1 cellular context compared by ENCODE assay signal in the genomic region with DNA sequence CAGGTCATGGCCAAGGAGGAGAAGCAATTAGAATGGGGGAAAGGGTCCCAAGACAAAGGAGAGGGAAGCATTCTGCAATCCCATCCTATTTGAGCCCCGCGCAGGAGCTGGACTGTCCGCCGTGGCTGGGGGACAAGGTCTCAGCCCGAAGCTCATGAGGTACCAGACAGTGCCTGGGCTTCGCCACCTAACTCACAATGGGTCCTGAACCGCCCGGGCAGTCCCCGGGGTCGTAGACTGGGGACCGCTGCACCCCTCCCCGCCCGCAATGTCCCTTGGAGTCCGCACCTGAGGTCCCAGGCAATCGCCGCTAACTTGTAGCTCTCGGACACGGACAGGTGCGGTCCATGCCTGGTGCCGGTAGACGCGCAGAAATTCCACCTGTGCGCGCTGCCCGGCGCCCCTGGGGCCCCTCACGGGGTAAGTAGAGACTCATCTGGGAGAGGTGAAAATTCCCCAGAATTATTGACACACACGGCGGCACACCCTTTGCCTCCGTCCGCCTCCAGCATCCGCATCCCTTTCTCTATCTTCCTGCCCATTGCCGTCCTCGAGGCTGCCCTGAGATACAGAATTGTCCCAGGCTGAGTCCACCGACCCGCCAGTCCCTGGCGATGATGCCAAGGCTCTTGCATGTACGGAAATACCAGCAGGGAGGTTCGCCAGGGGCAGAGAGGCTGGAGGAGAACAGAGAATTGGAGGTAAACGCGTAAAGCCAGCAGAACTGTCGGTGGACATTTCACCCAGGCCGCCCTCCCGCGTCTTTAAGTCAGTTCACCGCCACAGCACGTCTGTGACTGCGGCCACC.
TF ChIP-seq lines count a peak whose summit lies in the region.

No MANE protein-coding gene starts in this region.

TF ChIP-seq in GM23338, 12 proteins besides CTCF, POLR2A, EP300 and RAD21 (continued from another document):
- TF ChIP-seq, protein P1, sequence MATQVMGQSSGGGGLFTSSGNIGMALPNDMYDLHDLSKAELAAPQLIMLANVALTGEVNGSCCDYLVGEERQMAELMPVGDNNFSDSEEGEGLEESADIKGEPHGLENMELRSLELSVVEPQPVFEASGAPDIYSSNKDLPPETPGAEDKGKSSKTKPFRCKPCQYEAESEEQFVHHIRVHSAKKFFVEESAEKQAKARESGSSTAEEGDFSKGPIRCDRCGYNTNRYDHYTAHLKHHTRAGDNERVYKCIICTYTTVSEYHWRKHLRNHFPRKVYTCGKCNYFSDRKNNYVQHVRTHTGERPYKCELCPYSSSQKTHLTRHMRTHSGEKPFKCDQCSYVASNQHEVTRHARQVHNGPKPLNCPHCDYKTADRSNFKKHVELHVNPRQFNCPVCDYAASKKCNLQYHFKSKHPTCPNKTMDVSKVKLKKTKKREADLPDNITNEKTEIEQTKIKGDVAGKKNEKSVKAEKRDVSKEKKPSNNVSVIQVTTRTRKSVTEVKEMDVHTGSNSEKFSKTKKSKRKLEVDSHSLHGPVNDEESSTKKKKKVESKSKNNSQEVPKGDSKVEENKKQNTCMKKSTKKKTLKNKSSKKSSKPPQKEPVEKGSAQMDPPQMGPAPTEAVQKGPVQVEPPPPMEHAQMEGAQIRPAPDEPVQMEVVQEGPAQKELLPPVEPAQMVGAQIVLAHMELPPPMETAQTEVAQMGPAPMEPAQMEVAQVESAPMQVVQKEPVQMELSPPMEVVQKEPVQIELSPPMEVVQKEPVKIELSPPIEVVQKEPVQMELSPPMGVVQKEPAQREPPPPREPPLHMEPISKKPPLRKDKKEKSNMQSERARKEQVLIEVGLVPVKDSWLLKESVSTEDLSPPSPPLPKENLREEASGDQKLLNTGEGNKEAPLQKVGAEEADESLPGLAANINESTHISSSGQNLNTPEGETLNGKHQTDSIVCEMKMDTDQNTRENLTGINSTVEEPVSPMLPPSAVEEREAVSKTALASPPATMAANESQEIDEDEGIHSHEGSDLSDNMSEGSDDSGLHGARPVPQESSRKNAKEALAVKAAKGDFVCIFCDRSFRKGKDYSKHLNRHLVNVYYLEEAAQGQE (IDR thresholded peaks at IDR 0.05; ENCODE audit: unreplicated experiment): no peak
- TF ChIP-seq ZNF114 (CRISPR knock-in tag; IDR thresholded peaks at IDR 0.05): no peak
- TF ChIP-seq ZNF331 (CRISPR knock-in tag; IDR thresholded peaks at IDR 0.05; ENCODE audit: low read depth): no peak
- no peak for TF ChIP-seq JUNB (IDR thresholded peaks at IDR 0.05; ENCODE audit: unreplicated experiment)
